In the genomic region with DNA sequence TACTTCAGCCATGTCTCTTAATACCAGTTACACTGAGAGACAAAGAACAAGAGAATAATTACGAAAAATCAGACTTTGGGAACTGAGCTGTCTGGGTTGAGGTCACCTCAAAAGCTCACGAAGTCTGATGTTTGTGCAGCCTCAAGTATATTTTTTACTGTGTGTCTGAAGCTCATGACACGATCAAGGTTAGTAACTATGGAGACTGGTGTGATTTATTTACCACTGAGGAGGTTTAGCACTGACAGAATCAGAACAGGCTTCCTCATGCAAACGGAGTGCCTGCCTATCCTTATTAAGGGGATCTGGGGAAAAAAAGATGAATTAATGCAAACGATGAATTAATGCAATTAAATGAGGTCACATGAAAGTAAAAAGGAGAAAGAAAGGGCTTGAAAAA, we compare ENCODE assay signal across 18 cellular contexts.
DNase-seq lines count a peak whose midpoint lies in the region; ATAC-seq and TF ChIP-seq lines count a peak whose summit lies in the region.
"Had no signal": no experiment of that assay in that cellular context is flagged by ENCODE, and none has a peak within 500 bp of the region (broad histone marks: within the 10 kb centered on the region; RNA-seq: fewer than 3 reads in every experiment).

No MANE protein-coding gene starts in this region.

- H3K27ac ChIP-seq in OCI-LY7 (ENCODE audit: low read depth, low read length, poor library complexity, severe bottlenecking) (no peak overlapping the region), neural progenitor cell (no peak overlapping the region), coronary artery (no peak overlapping the region)
- H3K27ac ChIP-seq: C4-2B, RWPE1 had no signal

- no peak overlapping the region for H3K4me3 Mint-ChIP-seq in neural progenitor cell
- H3K4me3 Mint-ChIP-seq: GM23338 had no signal

- H3K36me3 Mint-ChIP-seq in neural progenitor cell: no peaks in the 10 kb centered on the region

- H3K9ac ChIP-seq in neural progenitor cell: no peak overlapping the region

- H3K4me2 ChIP-seq in OCI-LY7 (ENCODE audit: low read length) (peak overlapping the region; percentile 23; the same call in 1 of the 2 replicates), neural progenitor cell (no peak overlapping the region)
- H3K4me2 ChIP-seq: GM23338 had no signal

- peak overlapping the region; percentile 46 for H3K27ac Mint-ChIP-seq in neural progenitor cell
- H3K27ac Mint-ChIP-seq: GM23338 had no signal

- H3K9me3 ChIP-seq in OCI-LY7 (ENCODE audit: low read length) (0 out of 2 replicates have a peak, but pooled peaks cover 5% of the 10 kb centered on the region), neural progenitor cell (ENCODE audit: low read depth) (no peaks in the 10 kb centered on the region)

- POLR2A ChIA-PET in OCI-LY7 (lab: Charles Lee): interaction anchor here (0.5 to 12.3 kb wide), 8 partner anchors 12 to 1054 kb away, joined by 3 to 114 read pairs (median 4); no protein-coding TSS in a partner anchor

- H3K4me1 ChIP-seq in OCI-LY7 (ENCODE audit: insufficient read depth, low read length, poor library complexity, severe bottlenecking): peaks cover 94% of the 10 kb centered on the region
- H3K4me1 ChIP-seq in neural progenitor cell: peaks cover 5% of the 10 kb centered on the region

- DNase-seq in DMS53 treated with DMSO at 0.1 percent for 48 hours (lab: John Stamatoyannopoulos, UW; ENCODE audit: unreplicated experiment) (peak; percentile 23), OCI-LY7 (ENCODE audit: low spot score) (no peak), fibroblast of villous mesenchyme (ENCODE audit: low read depth) (peak; percentile 49), neural progenitor cell (ENCODE audit: low spot score) (no peak), activated gamma-delta T cell (lab: John Stamatoyannopoulos, UW) (no peak), coronary artery (ENCODE audit: low spot score) (no peak), HUDEP-2 (lab: John Stamatoyannopoulos, UW; ENCODE audit: unreplicated experiment in 76 of 76) (no peak)
- DNase-seq: MM.1S, NCI-H1105, NCI-H1694, NCI-H2107, NCI-H2227 treated with DMSO at 0.1 percent for 48 hours, NCI-H526 had no signal

- no peaks in the 10 kb centered on the region for H3K9me2 ChIP-seq in OCI-LY7 (ENCODE audit: insufficient read depth, low read length)

- ATAC-seq in HG03159 (IDR thresholded peaks at IDR 0.05; ENCODE audit: unreplicated experiment): no peak
- ATAC-seq: GM23338, HepG2 had no signal

- BruUV-seq in OCI-LY7 (replicated peaks; lab: Mats Ljungman, UMichigan): no TSS peak

- H3K36me3 ChIP-seq in OCI-LY7 (ENCODE audit: insufficient read depth, low read length): no peaks in the 10 kb centered on the region
- H3K36me3 ChIP-seq in neural progenitor cell: no peaks in the 10 kb centered on the region

- no peaks in the 10 kb centered on the region for H3K27me3 ChIP-seq in neural progenitor cell

- no peaks in the 10 kb centered on the region for H3K9me3 Mint-ChIP-seq in neural progenitor cell
- H3K9me3 Mint-ChIP-seq: GM23338 had no signal

- intact Hi-C loops in OCI-LY7 (cut with micrococcal nuclease; ENCODE audit: unreplicated experiment): loop anchor here (5.0 kb wide), 2 partner anchors 51 to 64 kb away; no protein-coding TSS in a partner anchor

- peaks cover 2% of the 10 kb centered on the region for H3K27me3 Mint-ChIP-seq in neural progenitor cell (ENCODE audit: insufficient read depth, low read depth)

- H3K79me2 ChIP-seq in OCI-LY7 (ENCODE audit: insufficient read depth, low read depth, low read length): no peaks in the 10 kb centered on the region
- H3K79me2 ChIP-seq in neural progenitor cell (ENCODE audit: low read depth): no peaks in the 10 kb centered on the region

- TF ChIP-seq CTCF in OCI-LY7 (conservative IDR thresholded peaks at IDR 0.05; ENCODE audit: low read length) (no peak), fibroblast of villous mesenchyme (IDR thresholded peaks at IDR 0.05; ENCODE audit: insufficient read depth, low read depth, low read length) (no peak), neural progenitor cell (IDR thresholded peaks at IDR 0.05) (no peak), coronary artery (IDR thresholded peaks at IDR 0.05) (no peak)

- peak overlapping the region; percentile 69 for H2AFZ ChIP-seq in OCI-LY7 (ENCODE audit: low read length)
- no peak overlapping the region for H2AFZ ChIP-seq in neural progenitor cell (replicated peaks)
- H2AFZ ChIP-seq: GM23338 had no signal

- peaks cover 9% of the 10 kb centered on the region for H3K4me1 Mint-ChIP-seq in neural progenitor cell

- CTCF ChIA-PET in OCI-LY7 (lab: Charles Lee; ENCODE audit: unreplicated experiment): no interaction called here

- H3F3A ChIP-seq in neural progenitor cell (ENCODE audit: low read depth): no peaks in the 10 kb centered on the region

- no peaks in the 10 kb centered on the region for H4K20me1 ChIP-seq in OCI-LY7 (ENCODE audit: insufficient read depth, low read length)
- no peaks in the 10 kb centered on the region for H4K20me1 ChIP-seq in neural progenitor cell (ENCODE audit: low read depth)

- H3K4me3 ChIP-seq in OCI-LY7 (ENCODE audit: low read depth, low read length, poor library complexity, severe bottlenecking) (no peak overlapping the region), fibroblast of villous mesenchyme (ENCODE audit: low read depth, low read length) (no peak overlapping the region), neural progenitor cell (no peak overlapping the region), coronary artery (no peak overlapping the region)
- H3K4me3 ChIP-seq: GM23338 had no signal

Comparison
In these comparisons a context has a peak if more than half of its experiments do, and no peak if none do; other contexts are left out.
1. DNase-seq: peak in DMS53 treated with DMSO at 0.1 percent for 48 hours (single experiment) and fibroblast of villous mesenchyme (single experiment); none in OCI-LY7 (single experiment), neural progenitor cell (single experiment), activated gamma-delta T cell (single experiment), coronary artery (single experiment) and HUDEP-2 (0 of 76).